In genomic region chr17:10875984-10876555, GRCh38 we compare ENCODE assay signal across 8 cellular contexts. TPM values are rescaled to one million over a fixed set of nuclear protein-coding genes. Genes with fewer than 3 reads are reported as not detected.
A peak's percentile ranks its signal among the peaks of the same experiment; 100 is the strongest.
DNase-seq lines count a peak whose midpoint lies in the region; ATAC-seq and TF ChIP-seq lines count a peak whose summit lies in the region.

No MANE protein-coding gene starts in this region.

- H3K36me3 ChIP-seq in DND-41 (ENCODE audit: insufficient read depth, low read length): no peaks in the 10 kb centered on the region
- no peaks in the 10 kb centered on the region for H3K36me3 ChIP-seq in mucosa of descending colon (ENCODE audit: low read depth)

- H3K4me3 ChIP-seq in DND-41 (ENCODE audit: low read depth in 1 of 2, low read length in 2 of 2) (no peak overlapping the region), mucosa of descending colon (no peak overlapping the region)

- intact Hi-C loops in mucosa of descending colon (cut with DNase I, micrococcal nuclease): loop anchor here (2.0 to 10.0 kb wide), 4 partner anchors 266 to 1109 kb away; no protein-coding TSS in a partner anchor

- ATAC-seq in DND-41 (ENCODE audit: insufficient read depth, low read depth) (no peak; the same call in 2 of the 3 replicates), HG02610 (IDR thresholded peaks at IDR 0.05; ENCODE audit: unreplicated experiment) (peak; percentile 48), mucosa of descending colon (peak; percentile 76), GM18870 (IDR thresholded peaks at IDR 0.05; ENCODE audit: unreplicated experiment) (no peak)

- H2AFZ ChIP-seq in DND-41 (ENCODE audit: low read depth, low read length): no peak overlapping the region

- peaks cover 3% of the 10 kb centered on the region for H3K27me3 ChIP-seq in DND-41 (ENCODE audit: insufficient read depth, low read length, poor library complexity)

- no peaks in the 10 kb centered on the region for H3K4me1 Mint-ChIP-seq in endothelial cell (ENCODE audit: unreplicated experiment)

- H3K4me1 ChIP-seq in DND-41 (ENCODE audit: insufficient read depth, low read length) (no peaks in the 10 kb centered on the region), mucosa of descending colon (ENCODE audit: low read depth) (no peaks in the 10 kb centered on the region)

- peaks cover 20% of the 10 kb centered on the region for H3K9me3 Mint-ChIP-seq in endothelial cell (ENCODE audit: unreplicated experiment)

- no peak overlapping the region for H3K27ac Mint-ChIP-seq in endothelial cell (ENCODE audit: unreplicated experiment)

- H3K27me3 Mint-ChIP-seq in endothelial cell (ENCODE audit: unreplicated experiment): no peaks in the 10 kb centered on the region

- no peaks in the 10 kb centered on the region for H3K79me2 ChIP-seq in DND-41 (ENCODE audit: insufficient read depth, low read length)

- no peaks in the 10 kb centered on the region for H3K36me3 Mint-ChIP-seq in endothelial cell (ENCODE audit: low read depth, unreplicated experiment)

- TF ChIP-seq CTCF in DND-41 (IDR thresholded peaks at IDR 0.05; ENCODE audit: borderline replicate concordance, extremely low read depth, low read length, poor library complexity, severe bottlenecking): peak; percentile 82
- TF ChIP-seq CTCF in endothelial cell (IDR thresholded peaks at IDR 0.05; ENCODE audit: unreplicated experiment): peak; percentile 65
- TF ChIP-seq CTCF in mucosa of descending colon (IDR thresholded peaks at IDR 0.05): no peak

- H3K27ac ChIP-seq in DND-41 (ENCODE audit: low read length): no peak overlapping the region

- H4K20me1 ChIP-seq in DND-41 (ENCODE audit: insufficient read depth, low read length): no peaks in the 10 kb centered on the region

- no peak overlapping the region for H3K9ac ChIP-seq in DND-41 (ENCODE audit: low read depth, low read length)

- no peak overlapping the region for H3K4me3 Mint-ChIP-seq in endothelial cell (ENCODE audit: unreplicated experiment)

- H3K9me3 ChIP-seq in DND-41 (ENCODE audit: insufficient read depth, low read length, severe bottlenecking) (no peaks in the 10 kb centered on the region), mucosa of descending colon (no peaks in the 10 kb centered on the region)

- H3K4me2 ChIP-seq in DND-41 (ENCODE audit: insufficient read depth, low read length): no peak overlapping the region

- DNase-seq in DND-41: peak; percentile 24
- DNase-seq in SK-N-DZ (ENCODE audit: low spot score): peak; percentile 50
- DNase-seq in endothelial cell (ENCODE audit: low spot score): peak; percentile 50
- DNase-seq in mucosa of descending colon: peak in 2 of 3 donors; percentile 51 to 73
- no peak for DNase-seq in NCI-H187 (lab: John Stamatoyannopoulos, UW)
- no peak for DNase-seq in NOMO-1 treated with DMSO at 0.1 percent for 48 hours (lab: John Stamatoyannopoulos, UW; ENCODE audit: unreplicated experiment)

RNA-seq across cellular contexts. Expression of gene PIRT, which starts 38.2 kb away (rescaled TPM):
- not detected in 2 replicates for polyA plus RNA-seq in SK-N-DZ (2014; cell fraction: cytosol; rRNA removed)
- polyA plus RNA-seq in SK-N-DZ (2014; cell fraction: nucleus; rRNA removed): not detected in 2 replicates
- total RNA-seq in endothelial cell (ENCODE audit: unreplicated experiment) (not detected), mucosa of descending colon (1 to 10 TPM in 2 of 3 donors, under 1 TPM in 1; 0.55 to 7.6 (median 1.1) TPM)

Comparison
In these comparisons a context has a peak if more than half of its experiments do, and no peak if none do; other contexts are left out.
1. ATAC-seq: peak in HG02610 (single experiment) and mucosa of descending colon (single experiment); none in DND-41 (single experiment) and GM18870 (single experiment).
2. DNase-seq: peak in DND-41 (single experiment), SK-N-DZ (single experiment), endothelial cell (single experiment) and mucosa of descending colon (2 of 3); none in NCI-H187 (0 of 2) and NOMO-1 treated with DMSO at 0.1 percent for 48 hours (single experiment).